Comparison of ENCODE assay signal across 37 cellular contexts in genomic region chr7:158751199-158751598, GRCh38.
"Had no signal": no experiment of that assay in that cellular context is flagged by ENCODE, and none has a peak within 500 bp of the region (broad histone marks: within the 10 kb centered on the region; RNA-seq: fewer than 3 reads in every experiment).

No MANE protein-coding gene starts in this region.

- H3K9me3 ChIP-seq: ascending aorta had no signal

- ATAC-seq: activated CD8-positive, alpha-beta memory T cell treated with anti-CD3 and anti-CD28 coated beads, Interleukin-2, amount 10 ng/mL, durations not matched to agents 7 days and 5 days; activated CD8-positive, alpha-beta T cell treated with anti-CD3 and anti-CD28 coated beads, Interleukin-2, amount 10 ng/mL, durations not matched to agents 7 days and 5 days; activated naive CD8-positive, alpha-beta T cell treated with anti-CD3 and anti-CD28 coated beads, Interleukin-2, amount 50 U/mL, for 24 hours had no signal

- H3K27me3 Mint-ChIP-seq: activated B cell treated with CpG ODN at 0.5 μM for 24 hours; activated CD4-positive, alpha-beta memory T cell treated with anti-CD3 and anti-CD28 coated beads for 36 hours; activated CD4-positive, alpha-beta T cell treated with anti-CD3 and anti-CD28 coated beads, Interleukin-2, amount 10 ng/mL, durations not matched to agents 24 days and 14 days; activated CD8-positive, alpha-beta memory T cell treated with anti-CD3 and anti-CD28 coated beads, Interleukin-2, amount 10 ng/mL, durations not matched to agents 7 days and 5 days; activated naive CD4-positive, alpha-beta T cell treated with anti-CD3 and anti-CD28 coated beads, Interleukin-2, amount 10 ng/mL, durations not matched to agents 7 days and 5 days; activated naive CD4-positive, alpha-beta T cell treated with anti-CD3 and anti-CD28 coated beads, Interleukin-2, amount 50 U/mL, for 24 hours; activated naive CD8-positive, alpha-beta T cell treated with anti-CD3 and anti-CD28 coated beads, Interleukin-2, amount 10 ng/mL, durations not matched to agents 7 days and 5 days; activated naive CD8-positive, alpha-beta T cell treated with anti-CD3 and anti-CD28 coated beads, Interleukin-2, amount 50 U/mL, for 24 hours; brain; central memory CD8-positive, alpha-beta T cell had no signal

- H3K4me3 Mint-ChIP-seq: activated B cell treated with CpG ODN at 0.5 μM for 24 hours; activated CD4-positive, alpha-beta memory T cell treated with anti-CD3 and anti-CD28 coated beads for 36 hours; activated CD4-positive, alpha-beta T cell treated with anti-CD3 and anti-CD28 coated beads, Interleukin-2, amount 10 ng/mL, durations not matched to agents 24 days and 14 days; activated CD8-positive, alpha-beta memory T cell treated with anti-CD3 and anti-CD28 coated beads, Interleukin-2, amount 10 ng/mL, durations not matched to agents 7 days and 5 days; activated CD8-positive, alpha-beta T cell treated with anti-CD3 and anti-CD28 coated beads, Interleukin-2, amount 10 ng/mL, durations not matched to agents 7 days and 5 days; activated naive CD4-positive, alpha-beta T cell treated with anti-CD3 and anti-CD28 coated beads, Interleukin-2, amount 10 ng/mL, durations not matched to agents 7 days and 5 days; activated naive CD4-positive, alpha-beta T cell treated with anti-CD3 and anti-CD28 coated beads, Interleukin-2, amount 50 U/mL, for 24 hours; activated naive CD8-positive, alpha-beta T cell treated with anti-CD3 and anti-CD28 coated beads, Interleukin-2, amount 10 ng/mL, durations not matched to agents 7 days and 5 days; activated naive CD8-positive, alpha-beta T cell treated with anti-CD3 and anti-CD28 coated beads, Interleukin-2, amount 50 U/mL, for 24 hours; brain; central memory CD8-positive, alpha-beta T cell; T-helper 1 cell treated with Interleukin-12 subunit alpha and Interleukin-12 subunit beta and Interleukin-4 antibody, amounts not matched to agents 30 μg/mL and 1 μg/mL, for 36 hours; T-helper 2 cell treated with Interferon-gamma antibody and Interleukin-4, amounts not matched to agents 5 μg/mL and 100 μg/mL, for 36 hours had no signal

- H3K4me3 ChIP-seq: ascending aorta, cardiac muscle cell had no signal

- H3K4me1 ChIP-seq: ascending aorta had no signal

- H3K27ac ChIP-seq: ascending aorta, cardiac muscle cell, VCaP had no signal

- H3K9me3 Mint-ChIP-seq: activated B cell treated with CpG ODN at 0.5 μM for 24 hours; activated CD4-positive, alpha-beta memory T cell treated with anti-CD3 and anti-CD28 coated beads for 36 hours; activated CD4-positive, alpha-beta T cell treated with anti-CD3 and anti-CD28 coated beads, Interleukin-2, amount 10 ng/mL, durations not matched to agents 24 days and 14 days; activated naive CD4-positive, alpha-beta T cell treated with anti-CD3 and anti-CD28 coated beads, Interleukin-2, amount 10 ng/mL, durations not matched to agents 7 days and 5 days; activated naive CD4-positive, alpha-beta T cell treated with anti-CD3 and anti-CD28 coated beads, Interleukin-2, amount 50 U/mL, for 24 hours; activated naive CD8-positive, alpha-beta T cell treated with anti-CD3 and anti-CD28 coated beads, Interleukin-2, amount 10 ng/mL, durations not matched to agents 7 days and 5 days; activated naive CD8-positive, alpha-beta T cell treated with anti-CD3 and anti-CD28 coated beads, Interleukin-2, amount 50 U/mL, for 24 hours; activated T-helper 2 cell treated with anti-CD3 and anti-CD28 coated beads, Interferon-gamma antibody, Interleukin-2, Interleukin-4, amounts not matched to agents 10 μg/mL and 5 μg/mL and 100 μg/mL, durations not matched to agents 14 hours and 24 hours and 36 hours; brain; central memory CD8-positive, alpha-beta T cell; T-helper 1 cell treated with Interleukin-12 subunit alpha and Interleukin-12 subunit beta and Interleukin-4 antibody, amounts not matched to agents 30 μg/mL and 1 μg/mL, for 36 hours; T-helper 2 cell treated with Interferon-gamma antibody and Interleukin-4, amounts not matched to agents 5 μg/mL and 100 μg/mL, for 36 hours had no signal

- DNase-seq: activated B cell treated with CpG ODN at 0.5 μM for 24 hours; activated CD4-positive, alpha-beta memory T cell treated with anti-CD3 and anti-CD28 coated beads for 36 hours; activated CD4-positive, alpha-beta T cell treated with anti-CD3 and anti-CD28 coated beads for 4 hours; activated CD4-positive, alpha-beta T cell treated with anti-CD3 and anti-CD28 coated beads, Interleukin-2, amount 10 ng/mL, durations not matched to agents 24 days and 14 days; activated CD4-positive, alpha-beta T cell treated with anti-CD3 and anti-CD28 coated beads, Interleukin-2, amount 50 U/mL, for 1 hour; activated CD4-positive, alpha-beta T cell treated with anti-CD3 and anti-CD28 coated beads, Interleukin-2, amount 50 U/mL, for 4 hours; activated CD4-positive, CD25-positive, alpha-beta regulatory T cell treated with anti-CD3 and anti-CD28 coated beads, Interleukin-2, amount 50 U/mL, for 72 hours; activated CD8-positive, alpha-beta memory T cell treated with anti-CD3 and anti-CD28 coated beads for 24 hours; activated CD8-positive, alpha-beta memory T cell treated with anti-CD3 and anti-CD28 coated beads, Interleukin-2, amount 10 ng/mL, durations not matched to agents 7 days and 5 days; activated CD8-positive, alpha-beta memory T cell treated with anti-CD3 and anti-CD28 coated beads, Interleukin-2, amount 50 U/mL, for 48 hours; activated effector memory CD4-positive, alpha-beta T cell treated with Interleukin-2 at 50 U/mL for 16 hours; activated gamma-delta T cell; activated naive CD4-positive, alpha-beta T cell treated with anti-CD3 and anti-CD28 coated beads, Interleukin-2, amount 10 ng/mL, durations not matched to agents 7 days and 5 days; activated naive CD4-positive, alpha-beta T cell treated with Interleukin-2 at 50 U/mL for 16 hours; activated naive CD8-positive, alpha-beta T cell treated with anti-CD3 and anti-CD28 coated beads, Interleukin-2, amount 10 ng/mL, durations not matched to agents 7 days and 5 days; activated naive CD8-positive, alpha-beta T cell treated with anti-CD3 and anti-CD28 coated beads, Interleukin-2, amount 50 U/mL, for 24 hours; activated T-cell treated with anti-CD3 and anti-CD28 coated beads, Interleukin-2, amount 50 U/mL, for 1 hour; activated T-cell treated with anti-CD3 and anti-CD28 coated beads, Interleukin-2, amount 50 U/mL, for 48 hours; amygdala; anterior cingulate cortex; caudate nucleus; cerebellar nuclear complex; T-helper 1 cell; T-helper 2 cell; T-helper 9 cell had no signal

- H3K27ac Mint-ChIP-seq: activated B cell treated with CpG ODN at 0.5 μM for 24 hours; activated CD4-positive, alpha-beta memory T cell treated with anti-CD3 and anti-CD28 coated beads for 36 hours; activated CD4-positive, alpha-beta T cell treated with anti-CD3 and anti-CD28 coated beads, Interleukin-2, amount 10 ng/mL, durations not matched to agents 24 days and 14 days; activated CD8-positive, alpha-beta memory T cell treated with anti-CD3 and anti-CD28 coated beads, Interleukin-2, amount 10 ng/mL, durations not matched to agents 7 days and 5 days; activated CD8-positive, alpha-beta T cell treated with anti-CD3 and anti-CD28 coated beads, Interleukin-2, amount 10 ng/mL, durations not matched to agents 7 days and 5 days; activated naive CD4-positive, alpha-beta T cell treated with anti-CD3 and anti-CD28 coated beads, Interleukin-2, amount 10 ng/mL, durations not matched to agents 7 days and 5 days; activated naive CD8-positive, alpha-beta T cell treated with anti-CD3 and anti-CD28 coated beads, Interleukin-2, amount 10 ng/mL, durations not matched to agents 7 days and 5 days; activated naive CD8-positive, alpha-beta T cell treated with anti-CD3 and anti-CD28 coated beads, Interleukin-2, amount 50 U/mL, for 24 hours; activated T-helper 2 cell treated with anti-CD3 and anti-CD28 coated beads, Interferon-gamma antibody, Interleukin-2, Interleukin-4, amounts not matched to agents 10 μg/mL and 5 μg/mL and 100 μg/mL, durations not matched to agents 14 hours and 24 hours and 36 hours; brain; T-helper 1 cell treated with Interleukin-12 subunit alpha and Interleukin-12 subunit beta and Interleukin-4 antibody, amounts not matched to agents 30 μg/mL and 1 μg/mL, for 36 hours; T-helper 2 cell treated with Interferon-gamma antibody and Interleukin-4, amounts not matched to agents 5 μg/mL and 100 μg/mL, for 36 hours had no signal

- H3K4me1 Mint-ChIP-seq: activated B cell treated with CpG ODN at 0.5 μM for 24 hours; activated CD4-positive, alpha-beta T cell treated with anti-CD3 and anti-CD28 coated beads, Interleukin-2, amount 10 ng/mL, durations not matched to agents 24 days and 14 days; activated CD8-positive, alpha-beta memory T cell treated with anti-CD3 and anti-CD28 coated beads, Interleukin-2, amount 10 ng/mL, durations not matched to agents 7 days and 5 days; activated naive CD4-positive, alpha-beta T cell treated with anti-CD3 and anti-CD28 coated beads, Interleukin-2, amount 10 ng/mL, durations not matched to agents 7 days and 5 days; activated naive CD4-positive, alpha-beta T cell treated with anti-CD3 and anti-CD28 coated beads, Interleukin-2, amount 50 U/mL, for 24 hours; brain; central memory CD8-positive, alpha-beta T cell had no signal

- FAIRE-seq: bronchial epithelial cell, TTC549 had no signal

- H3K27me3 ChIP-seq: ascending aorta, cardiac muscle cell had no signal
